ENCODE assay signal across 8 cellular contexts in the genomic region with DNA sequence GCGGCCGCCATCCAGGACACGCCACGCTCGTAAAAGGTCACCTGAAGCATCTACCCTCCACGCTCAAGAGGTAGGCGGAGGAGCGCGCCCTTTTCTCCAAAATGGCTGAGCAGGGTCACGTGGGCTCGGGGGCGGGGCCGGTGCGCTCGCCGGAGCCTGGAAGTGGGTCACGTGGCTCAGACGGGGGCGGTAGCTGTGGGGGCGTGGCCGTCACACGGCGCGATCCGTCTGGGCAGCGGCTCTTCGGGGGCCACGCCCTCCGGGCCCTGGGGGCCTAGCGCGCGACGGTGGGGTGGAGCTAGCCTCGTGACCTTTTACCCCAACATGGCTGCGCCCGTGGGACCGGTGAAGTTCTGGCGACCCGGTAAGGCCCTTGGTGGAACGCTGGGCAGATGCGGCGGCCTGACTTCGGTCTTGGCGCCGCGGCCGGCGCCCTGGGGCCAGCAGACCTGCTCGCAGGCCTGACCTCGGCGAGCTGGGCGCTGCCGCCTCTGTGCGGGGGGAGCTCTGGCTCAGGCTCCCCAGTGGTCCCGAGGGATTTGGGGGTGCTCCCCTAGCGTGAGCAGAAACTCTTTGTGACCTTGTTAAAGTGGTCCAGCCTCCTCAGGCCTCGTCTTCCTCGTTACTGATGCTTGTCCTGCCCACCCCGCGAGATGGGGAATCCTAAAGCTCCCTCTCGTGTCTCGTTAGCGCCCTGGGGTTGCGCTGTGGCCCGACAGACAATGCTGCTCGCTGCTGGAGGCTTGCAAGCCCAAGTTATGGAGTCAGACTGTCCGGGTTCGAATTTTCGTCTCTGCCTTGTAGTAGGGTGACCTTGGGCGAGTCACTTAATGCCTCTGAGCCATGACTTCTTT. TPM values are rescaled to one million over a fixed set of nuclear protein-coding genes. Genes with fewer than 3 reads are reported as not detected.
A peak's percentile ranks its signal among the peaks of the same experiment; 100 is the strongest.
DNase-seq lines count a peak whose midpoint lies in the region; ATAC-seq and TF ChIP-seq lines count a peak whose summit lies in the region.

A gene with protein sequence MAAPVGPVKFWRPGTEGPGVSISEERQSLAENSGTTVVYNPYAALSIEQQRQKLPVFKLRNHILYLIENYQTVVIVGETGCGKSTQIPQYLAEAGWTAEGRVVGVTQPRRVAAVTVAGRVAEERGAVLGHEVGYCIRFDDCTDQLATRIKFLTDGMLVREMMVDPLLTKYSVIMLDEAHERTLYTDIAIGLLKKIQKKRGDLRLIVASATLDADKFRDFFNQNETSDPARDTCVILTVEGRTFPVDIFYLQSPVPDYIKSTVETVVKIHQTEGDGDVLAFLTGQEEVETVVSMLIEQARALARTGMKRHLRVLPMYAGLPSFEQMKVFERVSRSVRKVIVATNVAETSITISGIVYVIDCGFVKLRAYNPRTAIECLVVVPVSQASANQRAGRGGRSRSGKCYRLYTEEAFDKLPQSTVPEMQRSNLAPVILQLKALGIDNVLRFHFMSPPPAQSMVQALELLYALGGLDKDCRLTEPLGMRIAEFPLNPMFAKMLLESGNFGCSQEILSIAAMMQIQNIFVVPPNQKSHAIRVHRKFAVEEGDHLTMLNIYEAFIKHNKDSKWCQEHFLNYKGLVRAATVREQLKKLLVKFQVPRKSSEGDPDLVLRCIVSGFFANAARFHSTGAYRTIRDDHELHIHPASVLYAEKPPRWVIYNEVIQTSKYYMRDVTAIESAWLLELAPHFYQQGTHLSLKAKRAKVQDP (plus strand): TSS at position 301 of the 854 bp plus-strand sequence. CDS start 24 bp downstream, at position 325.

- peaks cover 29% of the 10 kb centered on the region for H3K4me1 Mint-ChIP-seq in activated CD4-positive, alpha-beta T cell treated with anti-CD3 and anti-CD28 coated beads for 36 hours

- no peaks in the 10 kb centered on the region for H3K27me3 ChIP-seq in BE2C

- H3K4me3 ChIP-seq in BE2C (ENCODE audit: low read depth, low read length) (peak within 1 kb of the TSS; percentile 89), choroid plexus epithelial cell (ENCODE audit: low read depth, low read length) (peak within 1 kb of the TSS; percentile 79)

- peak; percentile 96 for ATAC-seq in HG03439 (IDR thresholded peaks at IDR 0.05; ENCODE audit: unreplicated experiment)
- peak; percentile 99 for ATAC-seq in activated CD4-positive, alpha-beta T cell treated with anti-CD3 and anti-CD28 coated beads for 36 hours

- no peaks in the 10 kb centered on the region for H3K9me3 ChIP-seq in BE2C

- POLR2A ChIA-PET in activated CD4-positive, alpha-beta T cell treated with anti-CD3 and anti-CD28 coated beads for 36 hours (lab: Charles Lee), result interaction anchor here (0.6 to 2.0 kb wide), 8 partner anchors 9 to 484 kb away, joined by 3 to 17 read pairs (median 4); a partner anchor contains a TSS

- peaks cover 8% of the 10 kb centered on the region for H3K36me3 Mint-ChIP-seq in activated CD4-positive, alpha-beta T cell treated with anti-CD3 and anti-CD28 coated beads for 36 hours (ENCODE audit: low read depth)

- TF ChIP-seq CTCF in BE2C (IDR thresholded peaks at IDR 0.05; ENCODE audit: low read depth, low read length) (peak; percentile 37), choroid plexus epithelial cell (conservative IDR thresholded peaks at IDR 0.05; ENCODE audit: low read depth, low read length) (peak; percentile 73)

- H3K4me1 ChIP-seq in BE2C, result no peaks in the 10 kb centered on the region

- intact Hi-C loops in activated CD4-positive, alpha-beta T cell treated with anti-CD3 and anti-CD28 coated beads for 36 hours (cut with DNase I, micrococcal nuclease), result loop anchor here (1.0 to 10.0 kb wide), 12 partner anchors 35 to 927 kb away; a partner anchor contains a TSS

- peak within 1 kb of the TSS; percentile 94 for H3K4me3 Mint-ChIP-seq in activated CD4-positive, alpha-beta T cell treated with anti-CD3 and anti-CD28 coated beads for 36 hours

- TF ChIP-seq POLR2A in GM19193 (IDR thresholded peaks at IDR 0.05; ENCODE audit: extremely low read depth, insufficient read depth, insufficient read length), result peak; percentile 77

- H3K36me3 ChIP-seq in BE2C, result no peaks in the 10 kb centered on the region

- CTCF ChIA-PET in activated CD4-positive, alpha-beta T cell treated with anti-CD3 and anti-CD28 coated beads for 36 hours (lab: Charles Lee), result interaction anchor here (0.6 to 2.8 kb wide), 14 partner anchors 14 to 237 kb away, joined by 3 to 19 read pairs (median 4); a partner anchor contains a TSS

- no peaks in the 10 kb centered on the region for H3K9me3 Mint-ChIP-seq in activated CD4-positive, alpha-beta T cell treated with anti-CD3 and anti-CD28 coated beads for 36 hours (ENCODE audit: low read depth)

- peak within 1 kb of the TSS; percentile 95 for H3K27ac Mint-ChIP-seq in activated CD4-positive, alpha-beta T cell treated with anti-CD3 and anti-CD28 coated beads for 36 hours

- peak; percentile 99 for DNase-seq in BE2C
- DNase-seq in NCI-H510A treated with DMSO at 0.1 percent for 48 hours (lab: John Stamatoyannopoulos, UW), result peak; percentile 95
- peak; percentile 99 for DNase-seq in activated CD4-positive, alpha-beta T cell treated with anti-CD3 and anti-CD28 coated beads for 36 hours
- DNase-seq in choroid plexus epithelial cell (ENCODE audit: low read depth), result peak; percentile 98
- peak; percentile 97 for DNase-seq in kidney tubule cell (ENCODE audit: low spot score)
- DNase-seq in stimulated activated CD4-positive, alpha-beta T cell treated with anti-CD3 and anti-CD28 coated beads, Interleukin-1b, Interleukin-23, amount 100 ng/mL, for 24 hours (ENCODE audit: low read depth in 4 of 4, low spot score in 1 of 4), result peak; percentile 96 to 99 (median 98)

- no peaks in the 10 kb centered on the region for H3K27me3 Mint-ChIP-seq in activated CD4-positive, alpha-beta T cell treated with anti-CD3 and anti-CD28 coated beads for 36 hours

RNA-seq across cellular contexts. Expression of the gene that starts here (rescaled TPM):
- 10.5 TPM for polyA plus RNA-seq in BE2C (2012; ENCODE audit: insufficient read depth, insufficient read length, low read depth)
- 10 to 100 TPM in 1 of 2 experiments, 1 to 10 TPM in 1; 8.7 to 12.0 TPM for total RNA-seq in activated CD4-positive, alpha-beta T cell treated with anti-CD3 and anti-CD28 coated beads for 36 hours

Comparison
In these comparisons a context has a peak if more than half of its experiments do, and no peak if none do; other contexts are left out.
1. Peak in every context shown above with its lines: DNase-seq, ATAC-seq and H3K4me3 ChIP-seq.